ENCODE assay signal across 23 cellular contexts in the genomic region with DNA sequence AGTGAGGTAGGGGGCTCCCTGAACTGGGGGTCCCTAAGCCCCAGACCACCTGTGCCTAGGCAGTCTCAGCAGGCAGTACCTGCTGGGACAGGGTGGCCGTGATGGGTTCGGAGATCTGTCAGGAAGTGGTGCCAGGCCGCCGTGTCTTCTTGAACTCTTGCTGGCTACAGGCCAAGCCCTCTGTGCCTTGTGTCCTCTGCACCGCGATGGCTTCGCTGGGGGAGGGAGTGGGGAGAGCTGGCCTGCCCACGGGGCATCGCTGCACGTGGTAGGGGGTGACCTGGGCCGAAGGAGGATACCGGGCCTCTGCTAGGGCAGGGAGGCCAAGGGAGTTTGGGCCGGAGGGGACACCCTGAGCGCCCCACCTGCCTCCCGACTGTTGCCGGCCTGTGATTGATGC.
DNase-seq lines count a peak whose midpoint lies in the region; ATAC-seq and TF ChIP-seq lines count a peak whose summit lies in the region.
"Had no signal": no experiment of that assay in that cellular context is flagged by ENCODE, and none has a peak within 500 bp of the region (broad histone marks: within the 10 kb centered on the region; RNA-seq: fewer than 3 reads in every experiment).

No MANE protein-coding gene starts in this region.

- H3K9me3 ChIP-seq in IMR-90 (ENCODE audit: control insufficient read depth, insufficient read depth, low read length): 0 out of 2 replicates have a peak, but pooled peaks cover 3% of the 10 kb centered on the region
- H3K9me3 ChIP-seq in osteoblast (ENCODE audit: low read depth, low read length): no peaks in the 10 kb centered on the region
- H3K9me3 ChIP-seq: prostate gland had no signal

- H3K4ac ChIP-seq in IMR-90 (ENCODE audit: low read depth, low read length): no peak overlapping the region

- no peaks in the 10 kb centered on the region for H3K79me1 ChIP-seq in IMR-90 (ENCODE audit: low read depth in 1 of 2, low read length in 2 of 2)

- H4K20me1 ChIP-seq in IMR-90 (ENCODE audit: insufficient read depth, low read length) (no peaks in the 10 kb centered on the region), osteoblast (ENCODE audit: insufficient read depth, low read length) (no peaks in the 10 kb centered on the region)

- no peak overlapping the region for H2BK120ac ChIP-seq in IMR-90 (ENCODE audit: low read depth, low read length)

- no peak overlapping the region for H2BK5ac ChIP-seq in IMR-90 (ENCODE audit: low read depth, low read length, poor library complexity, severe bottlenecking)

- H3K14ac ChIP-seq in IMR-90 (replicated peaks; ENCODE audit: low read depth, low read length): no peak overlapping the region

- POLR2A ChIA-PET in IMR-90 (lab: Charles Lee; ENCODE audit: unreplicated experiment): no interaction called here

- H3K9me1 ChIP-seq in IMR-90 (ENCODE audit: insufficient read depth, low read length): peaks cover 2% of the 10 kb centered on the region; the same call in 1 of the 2 replicates

- H3K4me2 ChIP-seq in IMR-90 (ENCODE audit: low read depth, low read length): no peak overlapping the region
- no peak overlapping the region for H3K4me2 ChIP-seq in osteoblast (ENCODE audit: insufficient read depth, low read length)
- H3K4me2 ChIP-seq: smooth muscle cell had no signal

- no peak overlapping the region for H4K8ac ChIP-seq in IMR-90 (ENCODE audit: low read depth in 2 of 2, low read length in 2 of 2)

- no peak overlapping the region for H2AK5ac ChIP-seq in IMR-90 (ENCODE audit: low read depth, low read length)

- H2AFZ ChIP-seq in IMR-90 (replicated peaks; ENCODE audit: low read length, poor library complexity) (peak overlapping the region; percentile 32), osteoblast (ENCODE audit: low read length) (no peak overlapping the region)

- peak; percentile 26 for DNase-seq in D341Med (ENCODE audit: low spot score)
- DNase-seq in IMR-90: no peak
- peak; percentile 12 for DNase-seq in iPS-NIHi11 (ENCODE audit: low spot score)
- peak; percentile 83 for DNase-seq in osteoblast (ENCODE audit: insufficient read length, low spot score, missing footprints)
- DNase-seq in Kasumi-1 (lab: John Stamatoyannopoulos, UW): no peak
- no peak for DNase-seq in NCI-H2171 treated with DMSO at 0.1 percent for 48 hours (lab: John Stamatoyannopoulos, UW)
- DNase-seq in stimulated activated CD4-positive, alpha-beta T cell treated with anti-CD3 and anti-CD28 coated beads, Interleukin-4, amount 100 ng/mL, for 1 hour: no peak
- no peak for DNase-seq in NCI-H146 (lab: John Stamatoyannopoulos, UW)
- DNase-seq: activated CD4-positive, alpha-beta memory T cell treated with anti-CD3 and anti-CD28 coated beads for 36 hours; activated naive CD4-positive, alpha-beta T cell; AML-193; amygdala; foreskin fibroblast; immature natural killer cell; mammary epithelial cell; naive B cell; NCI-H1092; NCI-H526 treated with DMSO at 0.1 percent for 48 hours; T-helper 2 cell had no signal

- no peak overlapping the region for H2BK20ac ChIP-seq in IMR-90 (ENCODE audit: low read depth, low read length)

- no peak overlapping the region for H3K9ac ChIP-seq in IMR-90 (ENCODE audit: low read depth, low read length)

- H3K18ac ChIP-seq in IMR-90 (ENCODE audit: low read depth, low read length): no peak overlapping the region

- no peak for TF ChIP-seq RAD21 in IMR-90 (IDR thresholded peaks at IDR 0.05; ENCODE audit: low read length)

- no peaks in the 10 kb centered on the region for H3K79me2 ChIP-seq in osteoblast (ENCODE audit: insufficient read depth, low read length)

- H3K4me1 ChIP-seq in IMR-90 (ENCODE audit: control insufficient read depth, insufficient read depth, low read length) (no peaks in the 10 kb centered on the region), osteoblast (ENCODE audit: insufficient read depth, low read length) (no peaks in the 10 kb centered on the region)
- H3K4me1 ChIP-seq: prostate gland had no signal

- no peak for ATAC-seq in IMR-90 (ENCODE audit: low read depth)

- CTCF ChIA-PET in IMR-90 (lab: Yijun Ruan, JAX): no interaction called here

- H3K23ac ChIP-seq in IMR-90 (ENCODE audit: low read depth, low read length): no peak overlapping the region

- no peak overlapping the region for H2AK9ac ChIP-seq in IMR-90 (replicated peaks; ENCODE audit: low read depth, low read length, poor library complexity)

- dilution Hi-C loops in IMR-90 (cut with HindIII; ENCODE audit: low sequenced_read_pairs, unreplicated experiment): no loop called here

- H4K91ac ChIP-seq in IMR-90 (ENCODE audit: insufficient read depth, low read depth, low read length): no peak overlapping the region

- H3K4me3 ChIP-seq in IMR-90 (ENCODE audit: insufficient read depth, low read depth, low read length) (no peak overlapping the region), osteoblast (ENCODE audit: insufficient read depth, low read length) (no peak overlapping the region)
- H3K4me3 ChIP-seq: cardiac muscle cell, dorsolateral prefrontal cortex, prostate gland, smooth muscle cell had no signal

- no peak for TF ChIP-seq POLR2A in IMR-90 (IDR thresholded peaks at IDR 0.05; ENCODE audit: low read depth, low read length)

- in situ Hi-C loops in IMR-90 (cut with MboI; ENCODE audit: low sequenced_read_pairs): no loop called here

- no peak overlapping the region for H3K27ac ChIP-seq in IMR-90 (ENCODE audit: insufficient read depth, low read length)
- no peak overlapping the region for H3K27ac ChIP-seq in osteoblast (ENCODE audit: low read depth, low read length)
- H3K27ac ChIP-seq: cardiac muscle cell, dorsolateral prefrontal cortex, prostate gland had no signal

- no peak overlapping the region for H2BK15ac ChIP-seq in IMR-90 (ENCODE audit: low read depth, low read length)

- peaks cover 18% of the 10 kb centered on the region for H3K27me3 ChIP-seq in IMR-90 (ENCODE audit: control insufficient read depth, insufficient read depth, low read length)
- peaks cover 4% of the 10 kb centered on the region for H3K27me3 ChIP-seq in osteoblast (ENCODE audit: insufficient read depth, low read length)

- intact Hi-C loops in IMR-90 (cut with micrococcal nuclease): no loop called here

- no peak for TF ChIP-seq CTCF in IMR-90 (conservative IDR thresholded peaks at IDR 0.05; ENCODE audit: low read depth, low read length)
- TF ChIP-seq CTCF in osteoblast (IDR thresholded peaks at IDR 0.05; ENCODE audit: extremely low read depth, low read depth, low read length): no peak

- no peak overlapping the region for H4K5ac ChIP-seq in IMR-90 (ENCODE audit: low read depth, low read length)

- 38% methylated on average over 4 of the region's 16 CpGs; no CpG with 5 or more reads in 1 of the 2 experiments for WGBS in IMR-90 (ENCODE audit: extremely low coverage in 2 of 2, insufficient read length in 1 of 2), 2 experiments

- no peak overlapping the region for H3K56ac ChIP-seq in IMR-90 (ENCODE audit: extremely low read depth, insufficient read depth, low read length)

- H3K36me3 ChIP-seq in IMR-90 (ENCODE audit: control insufficient read depth, insufficient read depth, low read length) (no peaks in the 10 kb centered on the region), osteoblast (ENCODE audit: insufficient read depth, low read length) (no peaks in the 10 kb centered on the region)
- H3K36me3 ChIP-seq: cardiac muscle cell, prostate gland had no signal

- BruUV-seq in IMR-90 (replicated peaks; lab: Mats Ljungman, UMichigan): no TSS peak

TF ChIP-seq in IMR-90, 13 proteins besides CTCF, POLR2A, EP300 and RAD21:
- TF ChIP-seq RFX5 (IDR thresholded peaks at IDR 0.05; ENCODE audit: low read depth, low read length): no peak

Comparison
In these comparisons a context has a peak if more than half of its experiments do, and no peak if none do; other contexts are left out.
1. DNase-seq: peak in D341Med (single experiment), iPS-NIHi11 (single experiment) and osteoblast (single experiment); none in IMR-90 (single experiment), Kasumi-1 (0 of 2), NCI-H2171 treated with DMSO at 0.1 percent for 48 hours (single experiment), stimulated activated CD4-positive, alpha-beta T cell treated with anti-CD3 and anti-CD28 coated beads, Interleukin-4, amount 100 ng/mL, for 1 hour (single experiment) and NCI-H146 (single experiment).